ENCODE assay signal across 8 cellular contexts in genomic region chr19:45769054-45769782, GRCh38. TPM values are rescaled to one million over a fixed set of nuclear protein-coding genes. Genes with fewer than 3 reads are reported as not detected.
DNase-seq lines count a peak whose midpoint lies in the region; ATAC-seq and TF ChIP-seq lines count a peak whose summit lies in the region.

SIX5 (minus strand) TSS chr19:45769252; CDS start chr19:45768844, 408 bp downstream.

- peaks cover 7% of the 10 kb centered on the region for H3K27me3 Mint-ChIP-seq in CD8-positive, alpha-beta T cell (ENCODE audit: low read depth)
- peaks cover 16% of the 10 kb centered on the region for H3K27me3 Mint-ChIP-seq in activated CD8-positive, alpha-beta memory T cell treated with anti-CD3 and anti-CD28 coated beads, Interleukin-2, amount 10 ng/mL, durations not matched to agents 7 days and 5 days

- peak; percentile 87 to 94 (median 89) for DNase-seq in CD8-positive, alpha-beta T cell
- DNase-seq in HS-27A (ENCODE audit: low read depth) = peak; percentile 95
- DNase-seq in NK-92 treated with Interleukin-12 subunit alpha and Interleukin-12 subunit beta, amount 100 ng/mL, for 24 hours (lab: John Stamatoyannopoulos, UW) = peak; percentile 96
- peak; percentile 97 for DNase-seq in activated CD8-positive, alpha-beta memory T cell treated with anti-CD3 and anti-CD28 coated beads, Interleukin-2, amount 10 ng/mL, durations not matched to agents 7 days and 5 days
- DNase-seq in mesenteric fat pad (ENCODE audit: low spot score) = peak; percentile 100
- DNase-seq in stimulated activated CD8-positive, alpha-beta memory T cell treated with anti-CD3 and anti-CD28 coated beads, Interleukin-15, amount 100 ng/mL, for 1 hour (ENCODE audit: low read depth) = peak; percentile 78

- ATAC-seq in CD8-positive, alpha-beta T cell = peak; percentile 63
- ATAC-seq in GM19463 (IDR thresholded peaks at IDR 0.05; ENCODE audit: unreplicated experiment) = peak; percentile 59
- peak; percentile 75 for ATAC-seq in activated CD8-positive, alpha-beta memory T cell treated with anti-CD3 and anti-CD28 coated beads, Interleukin-2, amount 10 ng/mL, durations not matched to agents 7 days and 5 days

- H3K9me3 ChIP-seq in CD8-positive, alpha-beta T cell (ENCODE audit: low read length) = no peaks in the 10 kb centered on the region
- H3K9me3 ChIP-seq in endocrine pancreas (ENCODE audit: control insufficient read depth, low read length) = no peaks in the 10 kb centered on the region

- no peaks in the 10 kb centered on the region for H3K36me3 Mint-ChIP-seq in CD8-positive, alpha-beta T cell
- no peaks in the 10 kb centered on the region for H3K36me3 Mint-ChIP-seq in activated CD8-positive, alpha-beta memory T cell treated with anti-CD3 and anti-CD28 coated beads, Interleukin-2, amount 10 ng/mL, durations not matched to agents 7 days and 5 days

- POLR2A ChIA-PET in CD8-positive, alpha-beta T cell (lab: Charles Lee) = interaction anchor here (0.6 to 4.0 kb wide), 13 partner anchors 10 to 248 kb away, joined by 3 to 28 read pairs (median 7); partner anchors contain the start of genes DMWD, FBXO46, IRF2BP1 and MYPOP

- intact Hi-C loops in CD8-positive, alpha-beta T cell (cut with DNase I, micrococcal nuclease) = loop anchor here (1.0 to 2.0 kb wide), 4 partner anchors 38 to 399 kb away; partner anchors contain the start of genes ERCC2 (in 1 of the 2), FBXO46 (in 1 of the 2), QPCTL (in 1 of the 2) and SYMPK (in 1 of the 2)

- peak within 1 kb of the TSS; percentile 99 for H3K4me3 ChIP-seq in CD8-positive, alpha-beta T cell (ENCODE audit: low read depth, low read length)
- peak within 1 kb of the TSS; percentile 22 for H3K4me3 ChIP-seq in endocrine pancreas (ENCODE audit: control insufficient read depth, insufficient read depth, low read length)

- no peak for TF ChIP-seq CTCF in CD8-positive, alpha-beta T cell (IDR thresholded peaks at IDR 0.05)

- peaks cover 22% of the 10 kb centered on the region for H3K4me1 ChIP-seq in CD8-positive, alpha-beta T cell (ENCODE audit: insufficient read depth, low read length)
- no peaks in the 10 kb centered on the region for H3K4me1 ChIP-seq in endocrine pancreas (ENCODE audit: control insufficient read depth, insufficient read depth, low read length)

- peak within 1 kb of the TSS; percentile 84 for H3K4me3 Mint-ChIP-seq in CD8-positive, alpha-beta T cell
- H3K4me3 Mint-ChIP-seq in activated CD8-positive, alpha-beta memory T cell treated with anti-CD3 and anti-CD28 coated beads, Interleukin-2, amount 10 ng/mL, durations not matched to agents 7 days and 5 days = peak within 1 kb of the TSS; percentile 78

- H3K36me3 ChIP-seq in CD8-positive, alpha-beta T cell (ENCODE audit: insufficient read depth, low read length) = no peaks in the 10 kb centered on the region
- H3K36me3 ChIP-seq in endocrine pancreas (ENCODE audit: control insufficient read depth, insufficient read depth, low read length) = no peaks in the 10 kb centered on the region

- H3K4me1 Mint-ChIP-seq in CD8-positive, alpha-beta T cell (ENCODE audit: low read depth) = peaks cover 24% of the 10 kb centered on the region
- peaks cover 13% of the 10 kb centered on the region for H3K4me1 Mint-ChIP-seq in activated CD8-positive, alpha-beta memory T cell treated with anti-CD3 and anti-CD28 coated beads, Interleukin-2, amount 10 ng/mL, durations not matched to agents 7 days and 5 days

- H3K27ac Mint-ChIP-seq in CD8-positive, alpha-beta T cell = peak within 1 kb of the TSS; percentile 85
- peak within 1 kb of the TSS; percentile 84 for H3K27ac Mint-ChIP-seq in activated CD8-positive, alpha-beta memory T cell treated with anti-CD3 and anti-CD28 coated beads, Interleukin-2, amount 10 ng/mL, durations not matched to agents 7 days and 5 days

- no peaks in the 10 kb centered on the region for H3K27me3 ChIP-seq in CD8-positive, alpha-beta T cell (ENCODE audit: insufficient read depth, low read length)
- H3K27me3 ChIP-seq in endocrine pancreas (ENCODE audit: control insufficient read depth, insufficient read depth, low read length) = no peaks in the 10 kb centered on the region

- peak within 1 kb of the TSS; percentile 37 for H3K27ac ChIP-seq in CD8-positive, alpha-beta T cell (ENCODE audit: low read depth, low read length)

- H3K9me3 Mint-ChIP-seq in CD8-positive, alpha-beta T cell = no peaks in the 10 kb centered on the region
- H3K9me3 Mint-ChIP-seq in activated CD8-positive, alpha-beta memory T cell treated with anti-CD3 and anti-CD28 coated beads, Interleukin-2, amount 10 ng/mL, durations not matched to agents 7 days and 5 days (ENCODE audit: low read depth) = no peaks in the 10 kb centered on the region

- CTCF ChIA-PET in CD8-positive, alpha-beta T cell (lab: Charles Lee) = interaction anchor here (0.5 to 13.5 kb wide), 27 partner anchors 10 to 1025 kb away, joined by 3 to 313 read pairs (median 4); partner anchors contain the start of genes DMWD, MYPOP, QPCTL and RSPH6A
- CTCF ChIA-PET in activated CD8-positive, alpha-beta memory T cell treated with anti-CD3 and anti-CD28 coated beads, Interleukin-2, amount 10 ng/mL, durations not matched to agents 7 days and 5 days (lab: Charles Lee) = interaction anchor here (0.6 to 7.9 kb wide), 42 partner anchors 9 to 901 kb away, joined by 3 to 338 read pairs (median 6); partner anchors contain the start of genes DMPK, DMWD, FBXO46 and FOXA3

- peak within 1 kb of the TSS; percentile 76 for H3K9ac ChIP-seq in endocrine pancreas (ENCODE audit: control insufficient read depth, insufficient read depth, low read length)

RNA-seq across cellular contexts. Expression of gene SIX5, which starts in this region (rescaled TPM):
- under 1 TPM; 0.73 to 0.75 TPM for total RNA-seq in CD8-positive, alpha-beta T cell
- 1 to 10 TPM; 1.5 to 2.8 TPM for total RNA-seq in activated CD8-positive, alpha-beta memory T cell treated with anti-CD3 and anti-CD28 coated beads, Interleukin-2, amount 10 ng/mL, durations not matched to agents 7 days and 5 days
- 18.0 TPM for total RNA-seq in mesenteric fat pad

Comparison
In these comparisons a context has a peak if more than half of its experiments do, and no peak if none do; other contexts are left out.
1. Peak in every context shown above with its lines: DNase-seq, ATAC-seq, H3K4me3 ChIP-seq and H3K27ac ChIP-seq.
2. Peak in DNase-seq, ATAC-seq, H3K4me3 ChIP-seq and H3K27ac ChIP-seq in CD8-positive, alpha-beta T cell; RNA of the gene not detected or under 1 TPM.